In genomic region chr4:680091-680490, GRCh38 we compare ENCODE assay signal across 11 cellular contexts. TPM values are rescaled to one million over a fixed set of nuclear protein-coding genes. Genes with fewer than 3 reads are reported as not detected.
DNase-seq lines count a peak whose midpoint lies in the region; ATAC-seq, FAIRE-seq and TF ChIP-seq lines count a peak whose summit lies in the region.
"Had no signal": no experiment of that assay in that cellular context is flagged by ENCODE, and none has a peak within 500 bp of the region (broad histone marks: within the 10 kb centered on the region; RNA-seq: fewer than 3 reads in every experiment).

No MANE protein-coding gene starts in this region.

- no peak overlapping the region for H2AFZ ChIP-seq in astrocyte (ENCODE audit: low read depth, low read length)

- POLR2A ChIA-PET in naive thymus-derived CD8-positive, alpha-beta T cell (lab: Charles Lee): interaction anchor here (0.9 kb wide), 1 partner anchor 16 kb away, joined by 3 read pairs; no protein-coding TSS in a partner anchor

- H3K4me3 Mint-ChIP-seq in astrocyte (ENCODE audit: unreplicated experiment): peak overlapping the region; percentile 40
- H3K4me3 Mint-ChIP-seq in naive thymus-derived CD8-positive, alpha-beta T cell: peak overlapping the region; percentile 44 to 77 (median 64)

- H3K4me1 Mint-ChIP-seq in astrocyte (ENCODE audit: low read depth, unreplicated experiment): peaks cover 10% of the 10 kb centered on the region
- H3K4me1 Mint-ChIP-seq in naive thymus-derived CD8-positive, alpha-beta T cell: peaks cover 2 to 26% (median 14%) of the 10 kb centered on the region in 4 donors

- H3K9me3 ChIP-seq in BLaER1 (no peaks in the 10 kb centered on the region), astrocyte (ENCODE audit: insufficient read depth, low read depth, low read length) (no peaks in the 10 kb centered on the region), tibial nerve (no peaks in the 10 kb centered on the region)
- H3K9me3 ChIP-seq: MG63 had no signal

- H3K27me3 ChIP-seq in BLaER1 (no peaks in the 10 kb centered on the region), astrocyte (ENCODE audit: insufficient read depth, low read length) (no peaks in the 10 kb centered on the region), tibial nerve (no peaks in the 10 kb centered on the region)
- H3K27me3 ChIP-seq: MG63 had no signal

- H3K27ac Mint-ChIP-seq in astrocyte (ENCODE audit: unreplicated experiment): no peak overlapping the region
- H3K27ac Mint-ChIP-seq in naive thymus-derived CD8-positive, alpha-beta T cell: peak overlapping the region in 3 of 10 donors; percentile 19 to 66 (median 29)

- FAIRE-seq in astrocyte (lab: Jason Lieb, UNC): no peak
- FAIRE-seq: bronchial epithelial cell, endothelial cell of umbilical vein had no signal

- H3K9me3 Mint-ChIP-seq in astrocyte (ENCODE audit: unreplicated experiment): no peaks in the 10 kb centered on the region
- H3K9me3 Mint-ChIP-seq in naive thymus-derived CD8-positive, alpha-beta T cell: no peaks in the 10 kb centered on the region

- no peak for TF ChIP-seq EP300 in tibial nerve (IDR thresholded peaks at IDR 0.05)

- H3K27ac ChIP-seq in BLaER1 (no peak overlapping the region), astrocyte (ENCODE audit: low read depth, low read length) (no peak overlapping the region), tibial nerve (peak overlapping the region in 1 of 4 donors; percentile 60)

- no peak overlapping the region for H3K4me3 ChIP-seq in BLaER1
- H3K4me3 ChIP-seq in astrocyte (ENCODE audit: insufficient read depth, low read depth, low read length): no peak overlapping the region
- no peak overlapping the region for H3K4me3 ChIP-seq in tibial nerve
- H3K4me3 ChIP-seq: MG63 had no signal

- peaks cover 2% of the 10 kb centered on the region for H3K36me3 Mint-ChIP-seq in astrocyte (ENCODE audit: low read depth, unreplicated experiment)
- H3K36me3 Mint-ChIP-seq in naive thymus-derived CD8-positive, alpha-beta T cell: no peaks in the 10 kb centered on the region

- no peak for TF ChIP-seq POLR2A in tibial nerve (IDR thresholded peaks at IDR 0.05)

- no peaks in the 10 kb centered on the region for H3K36me3 ChIP-seq in BLaER1
- no peaks in the 10 kb centered on the region for H3K36me3 ChIP-seq in astrocyte (ENCODE audit: insufficient read depth, low read length)
- no peaks in the 10 kb centered on the region for H3K36me3 ChIP-seq in tibial nerve
- H3K36me3 ChIP-seq: MG63 had no signal

- H3K9ac ChIP-seq in BLaER1 (no peak overlapping the region), astrocyte (ENCODE audit: low read length) (no peak overlapping the region)

- peaks cover 71% of the 10 kb centered on the region for H3K4me1 ChIP-seq in BLaER1
- H3K4me1 ChIP-seq in astrocyte (ENCODE audit: insufficient read depth, low read length): peaks cover 10% of the 10 kb centered on the region
- peaks cover 0 to 45% (median 16%) of the 10 kb centered on the region in 4 donors for H3K4me1 ChIP-seq in tibial nerve

- no peak for TF ChIP-seq CTCF in astrocyte (IDR thresholded peaks at IDR 0.05; ENCODE audit: insufficient read depth, low read depth, low read length)
- TF ChIP-seq CTCF in tibial nerve (IDR thresholded peaks at IDR 0.05): no peak

- H4K20me1 ChIP-seq in BLaER1: no peaks in the 10 kb centered on the region
- no peaks in the 10 kb centered on the region for H4K20me1 ChIP-seq in astrocyte (ENCODE audit: insufficient read depth, low read length)

- no peak for ATAC-seq in naive thymus-derived CD8-positive, alpha-beta T cell
- ATAC-seq in GM21576 (IDR thresholded peaks at IDR 0.05; ENCODE audit: unreplicated experiment): no peak
- no peak for ATAC-seq in GM19455 (IDR thresholded peaks at IDR 0.05; ENCODE audit: unreplicated experiment)

- H3K4me2 ChIP-seq in BLaER1 (peak overlapping the region; percentile 90; the same call in 1 of the 2 replicates), astrocyte (ENCODE audit: low read length) (no peak overlapping the region)

- DNase-seq in Daoy (ENCODE audit: low read depth) (peak; percentile 8), astrocyte (ENCODE audit: low read depth) (no peak), tibial nerve (ENCODE audit: low spot score in 2 of 2) (no peak), activated gamma-delta T cell (lab: John Stamatoyannopoulos, UW) (no peak)
- DNase-seq in naive thymus-derived CD8-positive, alpha-beta T cell: no peak
- DNase-seq: MG63 had no signal

- H3K79me2 ChIP-seq in astrocyte (ENCODE audit: insufficient read depth, low read length): peaks cover 5% of the 10 kb centered on the region

- 77 to 83% methylated on average over 7 to 9 of the region's 9 CpGs for WGBS in tibial nerve, 2 donors

- H3K27me3 Mint-ChIP-seq in astrocyte (ENCODE audit: low read depth, unreplicated experiment): peaks cover under 1% of the 10 kb centered on the region
- H3K27me3 Mint-ChIP-seq in naive thymus-derived CD8-positive, alpha-beta T cell: peaks cover under 1 to 4% (median 2%) of the 10 kb centered on the region in 5 donors

RNA-seq across cellular contexts. Expression of gene MYL5, which starts 5.7 kb away (rescaled TPM):
- total RNA-seq in Daoy (2014; rRNA removed; shearing (Covaris generic)): 2.2 and 6.1 TPM in 2 replicates
- total RNA-seq in astrocyte (17.5 and 21.9 TPM in 2 replicates), tibial nerve (10 to 100 TPM in 3 of 4 donors, 1 to 10 TPM in 1; 5.2 to 32.8 (median 12.9) TPM)
- total RNA-seq in naive thymus-derived CD8-positive, alpha-beta T cell: 10 to 100 TPM; 34.9 to 35.6 TPM
- 10 to 100 TPM in 1 of 3 donors, 1 to 10 TPM in 2; 3.1 to 13.9 (median 7.5) TPM for polyA plus RNA-seq in naive thymus-derived CD8-positive, alpha-beta T cell

RNA-seq across cellular contexts. Expression of gene ATP5ME, which starts 6.0 kb away (rescaled TPM):
- 101 and 109 TPM in 2 replicates for total RNA-seq in Daoy (2014; rRNA removed; shearing (Covaris generic))
- total RNA-seq in astrocyte (255 and 263 TPM in 2 replicates), tibial nerve (100 to 1,000 TPM in 3 of 4 donors, 10 to 100 TPM in 1; 50.0 to 219 (median 139) TPM)
- 100 to 1,000 TPM; 146 to 155 TPM for total RNA-seq in naive thymus-derived CD8-positive, alpha-beta T cell
- 100 to 1,000 TPM; 420 to 468 (median 462) TPM for polyA plus RNA-seq in naive thymus-derived CD8-positive, alpha-beta T cell

RNA-seq across cellular contexts. Expression of gene SLC49A3, which starts 8.9 kb away (rescaled TPM):
- not detected in 2 replicates for total RNA-seq in Daoy (2014; rRNA removed; shearing (Covaris generic))
- total RNA-seq in astrocyte: 6.2 and 9.2 TPM in 2 replicates
- 1 to 10 TPM; 2.0 to 3.7 TPM for total RNA-seq in naive thymus-derived CD8-positive, alpha-beta T cell
- polyA plus RNA-seq in naive thymus-derived CD8-positive, alpha-beta T cell: under 1 TPM in 2 of 3 donors, not detected in 1; 0.30 to 0.38 TPM
- total RNA-seq in tibial nerve: 10 to 100 TPM in 3 of 4 donors, 1 to 10 TPM in 1; 5.9 to 18.0 (median 14.3) TPM

RNA-seq across cellular contexts. Expression of gene PCGF3, which starts 25.5 kb away (rescaled TPM):
- 26.5 TPM in 2 replicates for total RNA-seq in Daoy (2014; rRNA removed; shearing (Covaris generic))
- total RNA-seq in astrocyte (61.1 and 65.7 TPM in 2 replicates), tibial nerve (100 to 1,000 TPM in 2 of 4 donors, 10 to 100 TPM in 2; 54.8 to 123 (median 90.5) TPM)
- total RNA-seq in naive thymus-derived CD8-positive, alpha-beta T cell: 10 to 100 TPM; 45.6 to 49.3 TPM
- 1 to 10 TPM; 3.4 to 4.4 (median 3.9) TPM for polyA plus RNA-seq in naive thymus-derived CD8-positive, alpha-beta T cell

RNA-seq across cellular contexts. Expression of gene PDE6B, which starts 54.7 kb away (rescaled TPM):
- total RNA-seq in Daoy (2014; rRNA removed; shearing (Covaris generic)): 0.51 and 4.2 TPM in 2 replicates
- total RNA-seq in astrocyte (2.8 and 3.7 TPM in 2 replicates), tibial nerve (1 to 10 TPM in 1 of 4 donors, under 1 TPM in 1, not detected in 2; 0.98 to 1.3 TPM)
- total RNA-seq in naive thymus-derived CD8-positive, alpha-beta T cell: 10 to 100 TPM; 20.7 to 24.7 TPM
- 10 to 100 TPM; 21.5 to 26.3 (median 25.4) TPM for polyA plus RNA-seq in naive thymus-derived CD8-positive, alpha-beta T cell
- total RNA-seq: bronchial epithelial cell had no signal
